ENCODE assay signal across 1 cellular context in genomic region chr15:70199124-70199482, GRCh38.
TF ChIP-seq lines count a peak whose summit lies in the region.

No MANE protein-coding gene starts in this region.

TF ChIP-seq in H1, 55 proteins besides CTCF, POLR2A, EP300 and RAD21 (continued from another document):
- no peak for TF ChIP-seq CHD7 (IDR thresholded peaks at IDR 0.05; ENCODE audit: insufficient replicate concordance, low read length)
- no peak for TF ChIP-seq SP1 (IDR thresholded peaks at IDR 0.05; ENCODE audit: low read depth, low read length)
- TF ChIP-seq TAF7 (optimal IDR thresholded peaks at IDR 0.05; ENCODE audit: borderline replicate concordance, low read depth, low read length) = no peak
TF ChIP-seq in H1: peak in this region for 0.
